ENCODE assay signal across 39 cellular contexts in the genomic region with DNA sequence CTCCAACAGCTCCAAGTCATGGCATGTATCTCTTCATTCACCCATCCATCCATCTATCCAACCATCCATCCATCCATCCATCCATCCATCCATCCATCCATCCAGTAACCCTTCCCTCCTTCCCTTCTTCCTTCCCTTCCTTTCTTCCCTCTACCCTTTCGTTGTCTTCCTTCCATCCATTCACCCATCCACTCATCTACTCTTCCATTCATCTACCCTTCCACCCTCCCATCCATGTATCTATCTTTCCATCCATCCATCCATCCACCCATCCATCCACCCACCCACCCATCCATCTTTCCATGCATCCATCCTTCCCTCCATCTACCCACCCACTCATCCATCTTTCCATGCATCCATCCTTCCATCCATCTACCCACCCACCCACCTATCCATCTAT.
"Had no signal": no experiment of that assay in that cellular context is flagged by ENCODE, and none has a peak within 500 bp of the region (broad histone marks: within the 10 kb centered on the region; RNA-seq: fewer than 3 reads in every experiment).

No MANE protein-coding gene starts in this region.

- H3K4me3 Mint-ChIP-seq: activated naive CD4-positive, alpha-beta T cell treated with anti-CD3 and anti-CD28 coated beads for 36 hours; activated naive CD4-positive, alpha-beta T cell treated with anti-CD3 and anti-CD28 coated beads, Interleukin-2, amount 10 ng/mL, durations not matched to agents 7 days and 5 days; activated naive CD4-positive, alpha-beta T cell treated with anti-CD3 and anti-CD28 coated beads, Interleukin-2, amount 50 U/mL, for 24 hours; activated naive CD8-positive, alpha-beta T cell; activated naive CD8-positive, alpha-beta T cell treated with anti-CD3 and anti-CD28 coated beads for 36 hours; activated naive CD8-positive, alpha-beta T cell treated with anti-CD3 and anti-CD28 coated beads, Interleukin-2, amount 10 ng/mL, durations not matched to agents 7 days and 5 days; activated naive CD8-positive, alpha-beta T cell treated with anti-CD3 and anti-CD28 coated beads, Interleukin-2, amount 50 U/mL, for 24 hours; activated T-cell treated with anti-CD3 and anti-CD28 coated beads, Interleukin-2, amount 50 U/mL, for 24 hours; activated T-cell treated with anti-CD3 and anti-CD28 coated beads, Interleukin-2, amount 50 U/mL, for 4 hours; activated T-cell treated with anti-CD3 and anti-CD28 coated beads, Interleukin-2, amount 50 U/mL, for 72 hours; activated T-helper 1 cell treated with anti-CD3 and anti-CD28 coated beads, Interleukin-12 subunit alpha, Interleukin-12 subunit beta, Interleukin-2, Interleukin-4 antibody, amounts not matched to agents 30 ng/mL and 10 ng/mL and 1 ng/mL, durations not matched to agents 14 hours and 24 hours and 36 hours; activated T-helper 17 cell treated with anti-CD3 and anti-CD28 coated beads, Interleukin-2, amount 50 U/mL, for 72 hours; brain; central memory CD8-positive, alpha-beta T cell had no signal

- H3K4me1 Mint-ChIP-seq: activated naive CD4-positive, alpha-beta T cell treated with anti-CD3 and anti-CD28 coated beads, Interleukin-2, amount 10 ng/mL, durations not matched to agents 7 days and 5 days; activated naive CD4-positive, alpha-beta T cell treated with anti-CD3 and anti-CD28 coated beads, Interleukin-2, amount 50 U/mL, for 24 hours; activated naive CD8-positive, alpha-beta T cell treated with anti-CD3 and anti-CD28 coated beads for 36 hours; activated naive CD8-positive, alpha-beta T cell treated with anti-CD3 and anti-CD28 coated beads, Interleukin-2, amount 10 ng/mL, durations not matched to agents 7 days and 5 days; activated naive CD8-positive, alpha-beta T cell treated with anti-CD3 and anti-CD28 coated beads, Interleukin-2, amount 50 U/mL, for 24 hours; activated T-helper 17 cell treated with anti-CD3 and anti-CD28 coated beads, Interleukin-2, amount 50 U/mL, for 72 hours; brain; central memory CD8-positive, alpha-beta T cell had no signal

- H3K36me3 ChIP-seq: adrenal gland, ascending aorta, brain microvascular endothelial cell, breast epithelium, cardiac muscle cell had no signal

- H3K4me1 ChIP-seq: adrenal gland, ascending aorta, breast epithelium had no signal

- H3K27ac ChIP-seq: adrenal gland, ascending aorta, body of pancreas, brain microvascular endothelial cell, breast epithelium, cardiac muscle cell had no signal

- H3K27ac Mint-ChIP-seq: activated naive CD4-positive, alpha-beta T cell treated with anti-CD3 and anti-CD28 coated beads for 36 hours; activated naive CD4-positive, alpha-beta T cell treated with anti-CD3 and anti-CD28 coated beads, Interleukin-2, amount 10 ng/mL, durations not matched to agents 7 days and 5 days; activated naive CD4-positive, alpha-beta T cell treated with anti-CD3 and anti-CD28 coated beads, Interleukin-2, amount 50 U/mL, for 24 hours; activated naive CD4-positive, alpha-beta T cell treated with anti-CD3 and anti-CD28 coated beads, Interleukin-2, amount 50 U/mL, for 72 hours; activated naive CD8-positive, alpha-beta T cell; activated naive CD8-positive, alpha-beta T cell treated with anti-CD3 and anti-CD28 coated beads for 36 hours; activated naive CD8-positive, alpha-beta T cell treated with anti-CD3 and anti-CD28 coated beads, Interleukin-2, amount 10 ng/mL, durations not matched to agents 7 days and 5 days; activated naive CD8-positive, alpha-beta T cell treated with anti-CD3 and anti-CD28 coated beads, Interleukin-2, amount 50 U/mL, for 24 hours; activated T-cell treated with anti-CD3 and anti-CD28 coated beads, Interleukin-2, amount 50 U/mL, for 24 hours; activated T-cell treated with anti-CD3 and anti-CD28 coated beads, Interleukin-2, amount 50 U/mL, for 72 hours; activated T-helper 1 cell treated with anti-CD3 and anti-CD28 coated beads, Interleukin-12 subunit alpha, Interleukin-12 subunit beta, Interleukin-2, Interleukin-4 antibody, amounts not matched to agents 30 ng/mL and 10 ng/mL and 1 ng/mL, durations not matched to agents 14 hours and 24 hours and 36 hours; activated T-helper 17 cell treated with anti-CD3 and anti-CD28 coated beads, Interleukin-2, amount 50 U/mL, for 72 hours; activated T-helper 2 cell treated with anti-CD3 and anti-CD28 coated beads, Interferon-gamma antibody, Interleukin-2, Interleukin-4, amounts not matched to agents 10 μg/mL and 5 μg/mL and 100 μg/mL, durations not matched to agents 14 hours and 24 hours and 36 hours; brain had no signal

- DNase-seq: activated effector memory CD4-positive, alpha-beta T cell treated with anti-CD3 and anti-CD28 coated beads, Interleukin-2, amount 50 U/mL, for 16 hours; activated effector memory CD4-positive, alpha-beta T cell treated with Interleukin-2 at 50 U/mL for 16 hours; activated gamma-delta T cell; activated gamma-delta T cell treated with Interleukin-2 at 50 U/mL for 16 hours; activated naive CD4-positive, alpha-beta T cell; activated naive CD4-positive, alpha-beta T cell treated with anti-CD3 and anti-CD28 coated beads for 36 hours; activated naive CD4-positive, alpha-beta T cell treated with anti-CD3 and anti-CD28 coated beads, Interleukin-2, amount 10 ng/mL, durations not matched to agents 7 days and 5 days; activated naive CD4-positive, alpha-beta T cell treated with anti-CD3 and anti-CD28 coated beads, Interleukin-2, amount 50 U/mL, for 16 hours; activated naive CD4-positive, alpha-beta T cell treated with Interleukin-2 at 50 U/mL for 16 hours; activated naive CD8-positive, alpha-beta T cell treated with anti-CD3 and anti-CD28 coated beads for 36 hours; activated naive CD8-positive, alpha-beta T cell treated with anti-CD3 and anti-CD28 coated beads, Interleukin-2, amount 10 ng/mL, durations not matched to agents 7 days and 5 days; activated naive CD8-positive, alpha-beta T cell treated with anti-CD3 and anti-CD28 coated beads, Interleukin-2, amount 50 U/mL, for 24 hours; activated T-cell treated with anti-CD3 and anti-CD28 coated beads, Interleukin-2, amount 50 U/mL, for 1 hour; activated T-cell treated with anti-CD3 and anti-CD28 coated beads, Interleukin-2, amount 50 U/mL, for 24 hours; activated T-cell treated with anti-CD3 and anti-CD28 coated beads, Interleukin-2, amount 50 U/mL, for 4 hours; activated T-cell treated with anti-CD3 and anti-CD28 coated beads, Interleukin-2, amount 50 U/mL, for 48 hours; activated T-cell treated with anti-CD3 and anti-CD28 coated beads, Interleukin-2, amount 50 U/mL, for 72 hours; adrenal gland; amniotic stem cell; amygdala; anterior cingulate cortex; aorta; body of pancreas; brain microvascular endothelial cell; caudate nucleus; central memory CD4-positive, alpha-beta T cell; cerebellar nuclear complex had no signal

- H3K9me3 ChIP-seq: adrenal gland, ascending aorta, body of pancreas, breast epithelium had no signal

- H3K4me3 ChIP-seq: adrenal gland, ascending aorta, body of pancreas, breast epithelium, cardiac muscle cell had no signal

- ATAC-seq: activated naive CD4-positive, alpha-beta T cell treated with anti-CD3 and anti-CD28 coated beads, Interleukin-2, amount 50 U/mL, for 72 hours; activated naive CD8-positive, alpha-beta T cell treated with anti-CD3 and anti-CD28 coated beads, Interleukin-2, amount 50 U/mL, for 24 hours; activated T-cell treated with anti-CD3 and anti-CD28 coated beads, Interleukin-2, amount 50 U/mL, for 4 hours; activated T-cell treated with anti-CD3 and anti-CD28 coated beads, Interleukin-2, amount 50 U/mL, for 72 hours; activated T-helper 17 cell treated with anti-CD3 and anti-CD28 coated beads, Interleukin-2, amount 50 U/mL, for 72 hours; body of pancreas had no signal

- H3K27me3 ChIP-seq: adrenal gland, ascending aorta, body of pancreas, brain microvascular endothelial cell, breast epithelium, cardiac muscle cell had no signal

- H3K9me3 Mint-ChIP-seq: activated naive CD4-positive, alpha-beta T cell treated with anti-CD3 and anti-CD28 coated beads, Interleukin-2, amount 10 ng/mL, durations not matched to agents 7 days and 5 days; activated naive CD4-positive, alpha-beta T cell treated with anti-CD3 and anti-CD28 coated beads, Interleukin-2, amount 50 U/mL, for 24 hours; activated naive CD8-positive, alpha-beta T cell treated with anti-CD3 and anti-CD28 coated beads, Interleukin-2, amount 50 U/mL, for 24 hours; activated T-cell treated with anti-CD3 and anti-CD28 coated beads, Interleukin-2, amount 50 U/mL, for 4 hours; activated T-cell treated with anti-CD3 and anti-CD28 coated beads, Interleukin-2, amount 50 U/mL, for 72 hours; activated T-helper 1 cell treated with anti-CD3 and anti-CD28 coated beads, Interleukin-12 subunit alpha, Interleukin-12 subunit beta, Interleukin-2, Interleukin-4 antibody, amounts not matched to agents 30 ng/mL and 10 ng/mL and 1 ng/mL, durations not matched to agents 14 hours and 24 hours and 36 hours; activated T-helper 17 cell treated with anti-CD3 and anti-CD28 coated beads, Interleukin-2, amount 50 U/mL, for 72 hours; activated T-helper 2 cell treated with anti-CD3 and anti-CD28 coated beads, Interferon-gamma antibody, Interleukin-2, Interleukin-4, amounts not matched to agents 10 μg/mL and 5 μg/mL and 100 μg/mL, durations not matched to agents 14 hours and 24 hours and 36 hours; central memory CD8-positive, alpha-beta T cell had no signal

- H3K36me3 Mint-ChIP-seq: activated naive CD4-positive, alpha-beta T cell treated with anti-CD3 and anti-CD28 coated beads, Interleukin-2, amount 10 ng/mL, durations not matched to agents 7 days and 5 days; activated naive CD4-positive, alpha-beta T cell treated with anti-CD3 and anti-CD28 coated beads, Interleukin-2, amount 50 U/mL, for 24 hours; activated naive CD4-positive, alpha-beta T cell treated with anti-CD3 and anti-CD28 coated beads, Interleukin-2, amount 50 U/mL, for 72 hours; activated naive CD8-positive, alpha-beta T cell; activated naive CD8-positive, alpha-beta T cell treated with anti-CD3 and anti-CD28 coated beads for 36 hours; activated naive CD8-positive, alpha-beta T cell treated with anti-CD3 and anti-CD28 coated beads, Interleukin-2, amount 10 ng/mL, durations not matched to agents 7 days and 5 days; brain had no signal

- FAIRE-seq: astrocyte had no signal
